15 cellular contexts compared by ENCODE assay signal in the genomic region with DNA sequence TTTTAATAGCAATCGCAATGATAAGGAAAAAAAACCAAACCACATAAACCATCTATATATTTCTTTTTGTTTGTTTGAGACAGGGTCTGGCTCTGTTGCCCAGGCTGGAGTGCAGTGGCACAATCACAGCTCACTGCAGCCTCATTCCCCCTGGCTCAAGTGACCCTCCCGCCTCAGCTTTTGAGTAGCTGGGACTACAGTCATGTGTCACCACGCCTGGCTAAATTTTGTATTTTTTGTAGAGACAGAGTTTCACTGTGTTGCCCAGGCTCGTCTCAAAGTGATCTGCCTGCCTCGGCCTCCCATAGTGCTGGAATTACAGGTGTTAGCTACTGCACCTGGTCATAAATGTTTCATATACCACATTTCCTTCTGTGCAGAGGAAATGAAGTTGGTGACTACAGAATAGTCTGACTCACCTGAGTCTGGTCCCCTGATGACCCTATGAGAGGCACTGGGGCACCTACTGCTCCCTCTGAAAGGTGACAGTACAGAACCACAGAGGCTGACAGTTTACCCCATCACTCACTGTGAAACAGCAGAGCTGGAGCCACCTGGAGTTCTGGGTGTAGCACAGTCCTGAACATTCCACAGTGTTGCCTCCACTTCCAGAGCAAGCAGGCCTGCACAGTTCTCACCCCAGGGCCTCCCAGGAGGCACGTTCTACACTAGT.
DNase-seq lines count a peak whose midpoint lies in the region; ATAC-seq, FAIRE-seq and TF ChIP-seq lines count a peak whose summit lies in the region.
"Had no signal": no experiment of that assay in that cellular context is flagged by ENCODE, and none has a peak within 500 bp of the region (broad histone marks: within the 10 kb centered on the region; RNA-seq: fewer than 3 reads in every experiment).

No MANE protein-coding gene starts in this region.

- DNase-seq in activated CD4-positive, alpha-beta T cell treated with anti-CD3 and anti-CD28 coated beads for 36 hours = no peak
- DNase-seq in activated CD4-positive, alpha-beta T cell treated with anti-CD3 and anti-CD28 coated beads, Interleukin-2, amount 50 U/mL, for 1 hour = no peak
- DNase-seq in osteocyte (ENCODE audit: extremely low spot score, unreplicated experiment) (peak; percentile 44), thyroid gland (peak; percentile 79 to 86), GM12892 (ENCODE audit: insufficient read length) (no peak), left ventricle myocardium superior (no peak)
- DNase-seq: Caco-2; CD8-positive, alpha-beta memory T cell; DND-41; GF-D8; HCEC 1CT; HFFc6 had no signal

- H3K4me3 ChIP-seq in thyroid gland (replicated peaks in 1 of 3) = no peak overlapping the region

- TF ChIP-seq CTCF in osteocyte (IDR thresholded peaks at IDR 0.05) (no peak), thyroid gland (IDR thresholded peaks at IDR 0.05) (no peak)

- H3K4me1 ChIP-seq in thyroid gland = peaks cover 7 to 21% of the 10 kb centered on the region in 2 donors
- H3K4me1 ChIP-seq: Caco-2 had no signal

- TF ChIP-seq POLR2A in thyroid gland (IDR thresholded peaks at IDR 0.05) = peak in 1 of 2 donors; percentile 50
- no peak for TF ChIP-seq POLR2A in GM12892 (IDR thresholded peaks at IDR 0.05; ENCODE audit: low read depth, low read length)

- ATAC-seq in activated CD4-positive, alpha-beta T cell treated with anti-CD3 and anti-CD28 coated beads for 36 hours = peak; percentile 23
- ATAC-seq in left ventricle myocardium superior = no peak
- no peak for ATAC-seq in GM19351 (IDR thresholded peaks at IDR 0.05; ENCODE audit: unreplicated experiment)

- no peaks in the 10 kb centered on the region for H3K36me3 ChIP-seq in thyroid gland

- no peaks in the 10 kb centered on the region for H3K36me3 Mint-ChIP-seq in activated CD4-positive, alpha-beta T cell treated with anti-CD3 and anti-CD28 coated beads for 36 hours (ENCODE audit: low read depth)
- no peaks in the 10 kb centered on the region for H3K36me3 Mint-ChIP-seq in osteocyte (ENCODE audit: unreplicated experiment)
- H3K36me3 Mint-ChIP-seq: CD8-positive, alpha-beta memory T cell had no signal

- H3K27me3 Mint-ChIP-seq in activated CD4-positive, alpha-beta T cell treated with anti-CD3 and anti-CD28 coated beads for 36 hours = no peaks in the 10 kb centered on the region
- peaks cover 25% of the 10 kb centered on the region for H3K27me3 Mint-ChIP-seq in osteocyte (ENCODE audit: unreplicated experiment)

- H3K4me3 Mint-ChIP-seq in activated CD4-positive, alpha-beta T cell treated with anti-CD3 and anti-CD28 coated beads for 36 hours = no peak overlapping the region
- no peak overlapping the region for H3K4me3 Mint-ChIP-seq in osteocyte (ENCODE audit: unreplicated experiment)
- H3K4me3 Mint-ChIP-seq: CD8-positive, alpha-beta memory T cell; HFFc6 had no signal

- POLR2A ChIA-PET in activated CD4-positive, alpha-beta T cell treated with anti-CD3 and anti-CD28 coated beads for 36 hours (lab: Charles Lee) = no interaction called here

- no peak overlapping the region for H3K27ac Mint-ChIP-seq in activated CD4-positive, alpha-beta T cell treated with anti-CD3 and anti-CD28 coated beads for 36 hours
- H3K27ac Mint-ChIP-seq in osteocyte (ENCODE audit: unreplicated experiment) = no peak overlapping the region
- H3K27ac Mint-ChIP-seq: CD8-positive, alpha-beta memory T cell; HFFc6 had no signal

- H3K9me3 Mint-ChIP-seq in activated CD4-positive, alpha-beta T cell treated with anti-CD3 and anti-CD28 coated beads for 36 hours (ENCODE audit: low read depth) = no peaks in the 10 kb centered on the region
- H3K9me3 Mint-ChIP-seq in osteocyte (ENCODE audit: unreplicated experiment) = no peaks in the 10 kb centered on the region
- H3K9me3 Mint-ChIP-seq: CD8-positive, alpha-beta memory T cell had no signal

- intact Hi-C loops in activated CD4-positive, alpha-beta T cell treated with anti-CD3 and anti-CD28 coated beads for 36 hours (cut with DNase I, micrococcal nuclease) = no loop called here
- intact Hi-C loops in thyroid gland (cut with DNase I) = no loop called here
- intact Hi-C loops in left ventricle myocardium superior (cut with micrococcal nuclease) = no loop called here

- WGBS in thyroid gland, 2 donors = 59 to 62% methylated on average over 6 of the region's 6 CpGs

- FAIRE-seq in GM12892 (lab: Jason Lieb, UNC) = no peak

- peak overlapping the region; percentile 48 to 93 (median 83) for H3K27ac ChIP-seq in thyroid gland
- H3K27ac ChIP-seq: 22Rv1, HL-60 had no signal

- no peaks in the 10 kb centered on the region for H3K4me1 Mint-ChIP-seq in activated CD4-positive, alpha-beta T cell treated with anti-CD3 and anti-CD28 coated beads for 36 hours
- no peaks in the 10 kb centered on the region for H3K4me1 Mint-ChIP-seq in osteocyte (ENCODE audit: unreplicated experiment)

- no peaks in the 10 kb centered on the region for H3K9me3 ChIP-seq in thyroid gland
- H3K9me3 ChIP-seq: Caco-2 had no signal

- CTCF ChIA-PET in activated CD4-positive, alpha-beta T cell treated with anti-CD3 and anti-CD28 coated beads for 36 hours (lab: Charles Lee) = no interaction called here

- no peaks in the 10 kb centered on the region for H3K27me3 ChIP-seq in thyroid gland

Comparison
In these comparisons a context has a peak if more than half of its experiments do, and no peak if none do; other contexts are left out.
1. DNase-seq: peak in osteocyte (single experiment) and thyroid gland (2 of 2); none in activated CD4-positive, alpha-beta T cell treated with anti-CD3 and anti-CD28 coated beads for 36 hours (single experiment), activated CD4-positive, alpha-beta T cell treated with anti-CD3 and anti-CD28 coated beads, Interleukin-2, amount 50 U/mL, for 1 hour (single experiment), GM12892 (single experiment) and left ventricle myocardium superior (single experiment).